8 cellular contexts compared by ENCODE assay signal in genomic region chr4:184733654-184734524, GRCh38. TPM values are rescaled to one million over a fixed set of nuclear protein-coding genes. Genes with fewer than 3 reads are reported as not detected.
DNase-seq lines count a peak whose midpoint lies in the region; ATAC-seq, FAIRE-seq and TF ChIP-seq lines count a peak whose summit lies in the region.

A gene with protein sequence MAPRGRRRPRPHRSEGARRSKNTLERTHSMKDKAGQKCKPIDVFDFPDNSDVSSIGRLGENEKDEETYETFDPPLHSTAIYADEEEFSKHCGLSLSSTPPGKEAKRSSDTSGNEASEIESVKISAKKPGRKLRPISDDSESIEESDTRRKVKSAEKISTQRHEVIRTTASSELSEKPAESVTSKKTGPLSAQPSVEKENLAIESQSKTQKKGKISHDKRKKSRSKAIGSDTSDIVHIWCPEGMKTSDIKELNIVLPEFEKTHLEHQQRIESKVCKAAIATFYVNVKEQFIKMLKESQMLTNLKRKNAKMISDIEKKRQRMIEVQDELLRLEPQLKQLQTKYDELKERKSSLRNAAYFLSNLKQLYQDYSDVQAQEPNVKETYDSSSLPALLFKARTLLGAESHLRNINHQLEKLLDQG (minus strand): TSS chr4:184734096. CDS start chr4:184734062, 34 bp downstream.

- H2AFZ ChIP-seq in keratinocyte (ENCODE audit: control insufficient read depth, low read length): peak within 1 kb of the TSS; percentile 96

- H3K4me3 ChIP-seq in AG10803 (ENCODE audit: low read length): peak within 1 kb of the TSS; percentile 92
- H3K4me3 ChIP-seq in keratinocyte (ENCODE audit: control insufficient read depth in 2 of 3, extremely low read depth in 1 of 3, insufficient read depth in 2 of 3, low read depth in 1 of 3, low read length in 3 of 3): peak within 1 kb of the TSS; percentile 73 to 98 (median 97)

- no peaks in the 10 kb centered on the region for H3K36me3 ChIP-seq in keratinocyte (ENCODE audit: control insufficient read depth in 2 of 2, extremely low read depth in 1 of 2, insufficient read depth in 2 of 2, low read length in 2 of 2)

- peak within 1 kb of the TSS; percentile 95 for H3K9ac ChIP-seq in keratinocyte (ENCODE audit: control insufficient read depth, extremely low read depth, insufficient read depth, low read length)

- H3K4me1 ChIP-seq in keratinocyte (ENCODE audit: control insufficient read depth, extremely low read depth, insufficient read depth, low read length): peaks cover 30% of the 10 kb centered on the region

- peak; percentile 98 for DNase-seq in AG10803 (ENCODE audit: low read depth)
- DNase-seq in NCI-H460 (ENCODE audit: extremely low read depth, low read depth): peak; percentile 96
- DNase-seq in activated CD4-positive, CD25-positive, alpha-beta regulatory T cell treated with anti-CD3 and anti-CD28 coated beads, Interleukin-2, amount 50 U/mL, for 72 hours: peak; percentile 93
- DNase-seq in cerebellum (ENCODE audit: low spot score): peak; percentile 97
- DNase-seq in keratinocyte (ENCODE audit: low read depth, low spot score): peak; percentile 91
- peak; percentile 91 to 92 for DNase-seq in stimulated activated CD4-positive, alpha-beta T cell treated with anti-CD3 and anti-CD28 coated beads, Interleukin-15, amount 100 ng/mL, for 1 hour (ENCODE audit: low read depth in 1 of 2, low spot score in 1 of 2)

- TF ChIP-seq CTCF in AG10803 (conservative IDR thresholded peaks at IDR 0.05; ENCODE audit: low read length): no peak
- no peak for TF ChIP-seq CTCF in keratinocyte (optimal IDR thresholded peaks at IDR 0.05 in 1 of 3, IDR thresholded peaks at IDR 0.05 in 1 of 3, conservative IDR thresholded peaks at IDR 0.05 in 1 of 3; ENCODE audit: extremely low read depth in 1 of 3, insufficient read depth in 2 of 3, low read length in 3 of 3)

- dilution Hi-C loops in keratinocyte (cut with MboI; ENCODE audit: extremely low pct_ligation_motif_present, low sequenced_read_pairs): no loop called here

- ATAC-seq in GM19043 (IDR thresholded peaks at IDR 0.05; ENCODE audit: low read depth, unreplicated experiment): peak; percentile 93
- ATAC-seq in HG03378 (IDR thresholded peaks at IDR 0.05; ENCODE audit: unreplicated experiment): peak; percentile 94

- FAIRE-seq in keratinocyte (lab: Jason Lieb, UNC): peak; percentile 29

- H3K27ac ChIP-seq in keratinocyte (ENCODE audit: control insufficient read depth, insufficient read depth, low read length): peak within 1 kb of the TSS; percentile 85

- no peaks in the 10 kb centered on the region for H3K9me1 ChIP-seq in keratinocyte (ENCODE audit: control insufficient read depth, extremely low read depth, insufficient read depth, low read length)

- H3K4me2 ChIP-seq in keratinocyte (ENCODE audit: control insufficient read depth, extremely low read depth, insufficient read depth, low read depth, low read length): peak within 1 kb of the TSS; percentile 92

- H3K79me2 ChIP-seq in keratinocyte (ENCODE audit: control insufficient read depth, insufficient read depth, low read length): peaks cover 30% of the 10 kb centered on the region

- no peaks in the 10 kb centered on the region for H3K9me3 ChIP-seq in keratinocyte (ENCODE audit: control insufficient read depth, low read depth, low read length)

- no peaks in the 10 kb centered on the region for H4K20me1 ChIP-seq in keratinocyte (ENCODE audit: control insufficient read depth, extremely low read depth, insufficient read depth, low read length)

- no peaks in the 10 kb centered on the region for H3K27me3 ChIP-seq in keratinocyte (ENCODE audit: control insufficient read depth, extremely low read depth, insufficient read depth, low read length)

RNA-seq across cellular contexts. Expression of the gene that starts here (rescaled TPM):
- total RNA-seq in NCI-H460 (2014; rRNA removed; shearing (Covaris generic)): 33.9 and 36.9 TPM in 2 replicates
- 56.8 and 59.2 TPM in 2 replicates for polyA plus RNA-seq in NCI-H460 (2014; cell fraction: nucleus; rRNA removed)
- total RNA-seq in cerebellum: 16.2 TPM
- polyA plus RNA-seq in keratinocyte: 3.3 to 12.5 TPM (median 7.9 TPM) in 3 replicates
- polyA plus RNA-seq in keratinocyte (2011; ENCODE audit: low read depth): 5.9 TPM
- polyA plus RNA-seq in keratinocyte (2011; cell fraction: cytosol; rRNA removed): 2.7 and 5.8 TPM in 2 replicates
- polyA plus RNA-seq in keratinocyte (2011; cell fraction: nucleus; rRNA removed): 3.9 and 4.7 TPM in 2 replicates
- polyA plus RNA-seq in keratinocyte (2012; ENCODE audit: low replicate concordance): 5.3 and 8.5 TPM in 2 replicates
- polyA minus RNA-seq in keratinocyte: 0.85 to 7.4 TPM in 2 of 3 replicates, not detected in the other
- polyA minus RNA-seq in keratinocyte (2011; cell fraction: cytosol; rRNA and poly(A)+ RNA removed): 1.2 TPM
- polyA minus RNA-seq in keratinocyte (2011; cell fraction: nucleus; rRNA and poly(A)+ RNA removed): 2.4 and 3.4 TPM in 2 replicates

Comparison
In these comparisons a context has a peak if more than half of its experiments do, and no peak if none do; other contexts are left out.
1. Peak in every context shown above with its lines: DNase-seq, ATAC-seq, H3K4me3 ChIP-seq and H3K27ac ChIP-seq.